ENCODE assay signal across 1 cellular context in genomic region chr2:203341741-203342310, GRCh38.
A peak's percentile ranks its signal among the peaks of the same experiment; 100 is the strongest.
TF ChIP-seq lines count a peak whose summit lies in the region.

No MANE protein-coding gene starts in this region.

TF ChIP-seq in IMR-90, 13 proteins besides CTCF, POLR2A, EP300 and RAD21:
- TF ChIP-seq MXI1 (IDR thresholded peaks at IDR 0.05; ENCODE audit: borderline replicate concordance, low read depth, low read length) (no peak), CEBPB (IDR thresholded peaks at IDR 0.05; ENCODE audit: low read depth, low read length) (0 out of 2 replicates have a peak, but pooled peaks have one; percentile 5)
